ENCODE assay signal across 19 cellular contexts in the genomic region with DNA sequence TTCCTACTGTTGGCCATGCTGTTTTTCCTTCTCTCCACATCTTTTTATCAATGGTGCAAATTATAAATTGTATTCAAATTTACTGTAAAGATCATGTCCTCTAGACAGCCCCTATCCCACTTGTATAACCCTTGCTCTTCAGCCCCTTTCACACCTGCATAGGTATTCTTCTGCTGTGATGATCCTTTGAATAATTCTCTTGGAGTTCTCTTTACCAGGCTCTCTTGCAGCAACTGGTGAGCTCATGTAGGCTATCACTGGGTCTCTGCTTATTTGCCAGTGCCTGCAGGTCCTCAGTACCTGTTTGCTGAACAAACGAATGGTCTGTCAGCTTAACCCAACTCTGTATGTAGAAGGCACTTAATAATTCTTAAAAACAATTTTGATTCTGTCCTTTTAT. TPM values are rescaled to one million over a fixed set of nuclear protein-coding genes. Genes with fewer than 3 reads are reported as not detected.
A peak's percentile ranks its signal among the peaks of the same experiment; 100 is the strongest.
DNase-seq lines count a peak whose midpoint lies in the region; ATAC-seq, FAIRE-seq and TF ChIP-seq lines count a peak whose summit lies in the region.
"Had no signal": no experiment of that assay in that cellular context is flagged by ENCODE, and none has a peak within 500 bp of the region (broad histone marks: within the 10 kb centered on the region; RNA-seq: fewer than 3 reads in every experiment).

No MANE protein-coding gene starts in this region.

- intact Hi-C loops in activated CD4-positive, alpha-beta T cell treated with anti-CD3 and anti-CD28 coated beads for 36 hours (cut with DNase I, micrococcal nuclease), result loop anchor here (5.0 to 10.0 kb wide), 3 partner anchors 35 to 872 kb away; a partner anchor contains a TSS
- intact Hi-C loops in activated T-helper 1 cell treated with anti-CD3 and anti-CD28 coated beads, Interleukin-12 subunit alpha, Interleukin-12 subunit beta, Interleukin-2, Interleukin-4 antibody, amounts not matched to agents 30 ng/mL and 10 ng/mL and 1 ng/mL, durations not matched to agents 14 hours and 24 hours and 36 hours (cut with micrococcal nuclease), result loop anchor here (10.0 kb wide), 2 partner anchors 88 to 528 kb away; no protein-coding TSS in a partner anchor
- intact Hi-C loops in natural killer cell (cut with micrococcal nuclease), result no loop called here

- H3K9me3 Mint-ChIP-seq in activated CD4-positive, alpha-beta T cell treated with anti-CD3 and anti-CD28 coated beads for 36 hours (ENCODE audit: low read depth), result no peaks in the 10 kb centered on the region
- no peaks in the 10 kb centered on the region for H3K9me3 Mint-ChIP-seq in activated T-helper 1 cell treated with anti-CD3 and anti-CD28 coated beads, Interleukin-12 subunit alpha, Interleukin-12 subunit beta, Interleukin-2, Interleukin-4 antibody, amounts not matched to agents 30 ng/mL and 10 ng/mL and 1 ng/mL, durations not matched to agents 14 hours and 24 hours and 36 hours
- H3K9me3 Mint-ChIP-seq in natural killer cell, result no peaks in the 10 kb centered on the region
- H3K9me3 Mint-ChIP-seq in WTC11, result no peaks in the 10 kb centered on the region
- H3K9me3 Mint-ChIP-seq: nephron had no signal

- peak overlapping the region; percentile 87 for H3K4me3 Mint-ChIP-seq in activated CD4-positive, alpha-beta T cell treated with anti-CD3 and anti-CD28 coated beads for 36 hours
- peak overlapping the region; percentile 76 for H3K4me3 Mint-ChIP-seq in activated T-helper 1 cell treated with anti-CD3 and anti-CD28 coated beads, Interleukin-12 subunit alpha, Interleukin-12 subunit beta, Interleukin-2, Interleukin-4 antibody, amounts not matched to agents 30 ng/mL and 10 ng/mL and 1 ng/mL, durations not matched to agents 14 hours and 24 hours and 36 hours
- H3K4me3 Mint-ChIP-seq in natural killer cell, result peak overlapping the region; percentile 88
- H3K4me3 Mint-ChIP-seq in WTC11, result no peak overlapping the region
- H3K4me3 Mint-ChIP-seq: nephron had no signal

- POLR2A ChIA-PET in activated CD4-positive, alpha-beta T cell treated with anti-CD3 and anti-CD28 coated beads for 36 hours (lab: Charles Lee), result interaction anchor here (0.6 kb wide), 1 partner anchor 22 kb away, joined by 3 read pairs; no protein-coding TSS in a partner anchor
- POLR2A ChIA-PET in WTC11 (lab: Charles Lee), result no interaction called here

- peak overlapping the region; percentile 96 for H3K27ac Mint-ChIP-seq in activated CD4-positive, alpha-beta T cell treated with anti-CD3 and anti-CD28 coated beads for 36 hours
- peak overlapping the region; percentile 84 for H3K27ac Mint-ChIP-seq in activated T-helper 1 cell treated with anti-CD3 and anti-CD28 coated beads, Interleukin-12 subunit alpha, Interleukin-12 subunit beta, Interleukin-2, Interleukin-4 antibody, amounts not matched to agents 30 ng/mL and 10 ng/mL and 1 ng/mL, durations not matched to agents 14 hours and 24 hours and 36 hours
- H3K27ac Mint-ChIP-seq in natural killer cell, result peak overlapping the region; percentile 90
- no peak overlapping the region for H3K27ac Mint-ChIP-seq in WTC11
- H3K27ac Mint-ChIP-seq: nephron had no signal

- H3K4me1 Mint-ChIP-seq in activated CD4-positive, alpha-beta T cell treated with anti-CD3 and anti-CD28 coated beads for 36 hours, result peaks cover 76% of the 10 kb centered on the region
- H3K4me1 Mint-ChIP-seq in activated T-helper 1 cell treated with anti-CD3 and anti-CD28 coated beads, Interleukin-12 subunit alpha, Interleukin-12 subunit beta, Interleukin-2, Interleukin-4 antibody, amounts not matched to agents 30 ng/mL and 10 ng/mL and 1 ng/mL, durations not matched to agents 14 hours and 24 hours and 36 hours (ENCODE audit: low read depth), result peaks cover 91% of the 10 kb centered on the region
- peaks cover 71 to 79% of the 10 kb centered on the region in 2 donors for H3K4me1 Mint-ChIP-seq in natural killer cell
- H3K4me1 Mint-ChIP-seq in WTC11, result peaks cover 10% of the 10 kb centered on the region
- H3K4me1 Mint-ChIP-seq: nephron had no signal

- H3K36me3 Mint-ChIP-seq in activated CD4-positive, alpha-beta T cell treated with anti-CD3 and anti-CD28 coated beads for 36 hours (ENCODE audit: low read depth), result peaks cover 85% of the 10 kb centered on the region
- peaks cover 68% of the 10 kb centered on the region for H3K36me3 Mint-ChIP-seq in activated T-helper 1 cell treated with anti-CD3 and anti-CD28 coated beads, Interleukin-12 subunit alpha, Interleukin-12 subunit beta, Interleukin-2, Interleukin-4 antibody, amounts not matched to agents 30 ng/mL and 10 ng/mL and 1 ng/mL, durations not matched to agents 14 hours and 24 hours and 36 hours (ENCODE audit: low read depth)
- peaks cover 44% of the 10 kb centered on the region for H3K36me3 Mint-ChIP-seq in natural killer cell
- no peaks in the 10 kb centered on the region for H3K36me3 Mint-ChIP-seq in WTC11

- no peak for ATAC-seq in activated CD4-positive, alpha-beta T cell treated with anti-CD3 and anti-CD28 coated beads for 36 hours
- peak in 1 of 3 donors; percentile 5 for ATAC-seq in natural killer cell
- ATAC-seq in SK-N-SH treated with all-trans-retinoic acid at 6 μM for 48 hours, result no peak
- ATAC-seq in HG02970 (IDR thresholded peaks at IDR 0.05; ENCODE audit: low FRiP score, unreplicated experiment), result no peak
- ATAC-seq in WTC11, result no peak
- ATAC-seq: lower lobe of right lung, Right ventricle myocardium inferior had no signal

- TF ChIP-seq CTCF in natural killer cell (IDR thresholded peaks at IDR 0.05) (no peak), WTC11 (IDR thresholded peaks at IDR 0.05) (no peak)

- CTCF ChIA-PET in activated CD4-positive, alpha-beta T cell treated with anti-CD3 and anti-CD28 coated beads for 36 hours (lab: Charles Lee), result interaction anchor here (0.6 to 1.7 kb wide), 2 partner anchors 13 to 26 kb away, joined by 3 to 4 read pairs; no protein-coding TSS in a partner anchor
- CTCF ChIA-PET in WTC11 (lab: Charles Lee), result no interaction called here

- H3K27me3 Mint-ChIP-seq in activated CD4-positive, alpha-beta T cell treated with anti-CD3 and anti-CD28 coated beads for 36 hours, result no peaks in the 10 kb centered on the region
- no peaks in the 10 kb centered on the region for H3K27me3 Mint-ChIP-seq in activated T-helper 1 cell treated with anti-CD3 and anti-CD28 coated beads, Interleukin-12 subunit alpha, Interleukin-12 subunit beta, Interleukin-2, Interleukin-4 antibody, amounts not matched to agents 30 ng/mL and 10 ng/mL and 1 ng/mL, durations not matched to agents 14 hours and 24 hours and 36 hours (ENCODE audit: insufficient read depth)
- H3K27me3 Mint-ChIP-seq in natural killer cell (ENCODE audit: low read depth in 2 of 2) (no peaks in the 10 kb centered on the region), WTC11 (ENCODE audit: low read depth) (no peaks in the 10 kb centered on the region)

- peak; percentile 78 for FAIRE-seq in GM19239 (lab: Jason Lieb, UNC)
- FAIRE-seq: A204.1 had no signal

- peak; percentile 38 for DNase-seq in activated CD4-positive, alpha-beta T cell treated with anti-CD3 and anti-CD28 coated beads for 36 hours
- DNase-seq in activated CD4-positive, alpha-beta T cell treated with anti-CD3 and anti-CD28 coated beads, Interleukin-2, amount 50 U/mL, for 4 hours, result no peak
- DNase-seq in GM19239 (ENCODE audit: insufficient read length, low spot score), result no peak
- no peak for DNase-seq in activated T-helper 1 cell treated with anti-CD3 and anti-CD28 coated beads, Interleukin-12 subunit alpha, Interleukin-12 subunit beta, Interleukin-2, Interleukin-4 antibody, amounts not matched to agents 30 ng/mL and 10 ng/mL and 1 ng/mL, durations not matched to agents 14 hours and 24 hours and 36 hours (ENCODE audit: low spot score)
- DNase-seq in natural killer cell, result no peak
- no peak for DNase-seq in WTC11 (ENCODE audit: low spot score)
- DNase-seq: activated CD4-positive, alpha-beta T cell treated with anti-CD3 and anti-CD28 coated beads for 4 hours; activated gamma-delta T cell; esophagus squamous epithelium; GOT3; lower lobe of right lung; NCI-H1694 treated with DMSO at 0.1 percent for 48 hours; stomach; T-helper 9 cell had no signal

TF ChIP-seq in SK-N-SH treated with all-trans-retinoic acid at 6 μM for 48 hours, 23 proteins besides CTCF, POLR2A, EP300 and RAD21 (continues in another document):
- TF ChIP-seq TCF4 (CRISPR knock-in tag; IDR thresholded peaks at IDR 0.05; ENCODE audit: borderline replicate concordance) (no peak), CSDC2 (CRISPR knock-in tag; IDR thresholded peaks at IDR 0.05) (no peak), RARB (CRISPR knock-in tag; IDR thresholded peaks at IDR 0.05) (no peak), TOX (CRISPR knock-in tag; IDR thresholded peaks at IDR 0.05; ENCODE audit: borderline replicate concordance) (no peak)

TF ChIP-seq in WTC11, 78 proteins besides CTCF, POLR2A, EP300 and RAD21 (continues in another document):
- TF ChIP-seq CREB1 (CRISPR knock-in tag; IDR thresholded peaks at IDR 0.05) (no peak), ZNF396 (CRISPR knock-in tag; IDR thresholded peaks at IDR 0.05; ENCODE audit: borderline replicate concordance) (no peak), ZNF138 (CRISPR knock-in tag; conservative IDR thresholded peaks at IDR 0.05) (no peak), TEAD4 (CRISPR knock-in tag; IDR thresholded peaks at IDR 0.05) (no peak), ZNF121 (CRISPR knock-in tag; IDR thresholded peaks at IDR 0.05) (no peak)
- TF ChIP-seq, protein P1, sequence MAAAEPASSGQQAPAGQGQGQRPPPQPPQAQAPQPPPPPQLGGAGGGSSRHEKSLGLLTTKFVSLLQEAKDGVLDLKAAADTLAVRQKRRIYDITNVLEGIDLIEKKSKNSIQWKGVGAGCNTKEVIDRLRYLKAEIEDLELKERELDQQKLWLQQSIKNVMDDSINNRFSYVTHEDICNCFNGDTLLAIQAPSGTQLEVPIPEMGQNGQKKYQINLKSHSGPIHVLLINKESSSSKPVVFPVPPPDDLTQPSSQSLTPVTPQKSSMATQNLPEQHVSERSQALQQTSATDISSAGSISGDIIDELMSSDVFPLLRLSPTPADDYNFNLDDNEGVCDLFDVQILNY (CRISPR knock-in tag; IDR thresholded peaks at IDR 0.05), result no peak
- TF ChIP-seq, protein P2, sequence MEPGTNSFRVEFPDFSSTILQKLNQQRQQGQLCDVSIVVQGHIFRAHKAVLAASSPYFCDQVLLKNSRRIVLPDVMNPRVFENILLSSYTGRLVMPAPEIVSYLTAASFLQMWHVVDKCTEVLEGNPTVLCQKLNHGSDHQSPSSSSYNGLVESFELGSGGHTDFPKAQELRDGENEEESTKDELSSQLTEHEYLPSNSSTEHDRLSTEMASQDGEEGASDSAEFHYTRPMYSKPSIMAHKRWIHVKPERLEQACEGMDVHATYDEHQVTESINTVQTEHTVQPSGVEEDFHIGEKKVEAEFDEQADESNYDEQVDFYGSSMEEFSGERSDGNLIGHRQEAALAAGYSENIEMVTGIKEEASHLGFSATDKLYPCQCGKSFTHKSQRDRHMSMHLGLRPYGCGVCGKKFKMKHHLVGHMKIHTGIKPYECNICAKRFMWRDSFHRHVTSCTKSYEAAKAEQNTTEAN (CRISPR knock-in tag; IDR thresholded peaks at IDR 0.05), result no peak

RNA-seq across cellular contexts. Expression of a gene that starts 8.2 kb away (rescaled TPM):
- total RNA-seq in activated CD4-positive, alpha-beta T cell treated with anti-CD3 and anti-CD28 coated beads for 36 hours, result 100 to 1,000 TPM; 458 to 564 TPM
- total RNA-seq in activated T-helper 1 cell treated with anti-CD3 and anti-CD28 coated beads, Interleukin-12 subunit alpha, Interleukin-12 subunit beta, Interleukin-2, Interleukin-4 antibody, amounts not matched to agents 30 ng/mL and 10 ng/mL and 1 ng/mL, durations not matched to agents 14 hours and 24 hours and 36 hours, result 512 and 516 TPM in 2 replicates
- 1,000 to 10,000 TPM; 1,142 to 1,334 (median 1,200) TPM for total RNA-seq in natural killer cell
- total RNA-seq in WTC11 (2021), result 0.71 to 1.4 TPM (median 1.2 TPM) in 3 replicates

Comparison
In these comparisons a context has a peak if more than half of its experiments do, and no peak if none do; other contexts are left out.
1. RNA of a gene that starts 8.2 kb away (total RNA-seq): 1,142 to 1,334 TPM in natural killer cell, 458 to 564 TPM in activated CD4-positive, alpha-beta T cell treated with anti-CD3 and anti-CD28 coated beads for 36 hours and 512 to 516 TPM in activated T-helper 1 cell treated with anti-CD3 and anti-CD28 coated beads, Interleukin-12 subunit alpha, Interleukin-12 subunit beta, Interleukin-2, Interleukin-4 antibody, amounts not matched to agents 30 ng/mL and 10 ng/mL and 1 ng/mL, durations not matched to agents 14 hours and 24 hours and 36 hours; 0.71 to 1.4 TPM in WTC11; every median in the first group is over 100 times any median in the second.